In genomic region chr11:66282468-66283455, GRCh38 we compare ENCODE assay signal across 1 cellular context.
TF ChIP-seq lines count a peak whose summit lies in the region.

No MANE protein-coding gene starts in this region.

TF ChIP-seq in HepG2, 621 proteins besides CTCF, POLR2A, EP300 and RAD21 (continued from another document and continues in another):
- TF ChIP-seq ERF (CRISPR knock-in tag; IDR thresholded peaks at IDR 0.05) (peak; percentile 63; the same call in 1 of the 2 replicates), ZNF274 (CRISPR knock-in tag; IDR thresholded peaks at IDR 0.05) (no peak), CERS6 (CRISPR knock-in tag; IDR thresholded peaks at IDR 0.05) (no peak), ZNF276 (CRISPR knock-in tag; IDR thresholded peaks at IDR 0.05; ENCODE audit: low read depth) (no peak), ZNF691 (CRISPR knock-in tag; IDR thresholded peaks at IDR 0.05; ENCODE audit: borderline replicate concordance, low read depth) (peak; percentile 85), ZNF20 (CRISPR knock-in tag; IDR thresholded peaks at IDR 0.05) (no peak), ZNF605 (CRISPR knock-in tag; IDR thresholded peaks at IDR 0.05) (peak; percentile 72; the same call in 1 of the 2 replicates), LCORL (IDR thresholded peaks at IDR 0.05) (no peak), LCORL (CRISPR knock-in tag; IDR thresholded peaks at IDR 0.05) (0 out of 2 replicates have a peak, but pooled peaks have one; percentile 44), MAFF (IDR thresholded peaks at IDR 0.05; ENCODE audit: low read depth, low read length) (no peak), ZNF260 (CRISPR knock-in tag; IDR thresholded peaks at IDR 0.05; ENCODE audit: borderline replicate concordance, low read depth) (no peak), HIC2 (CRISPR knock-in tag; IDR thresholded peaks at IDR 0.05; ENCODE audit: low read depth) (no peak), BRD4 (CRISPR knock-in tag; IDR thresholded peaks at IDR 0.05) (no peak), DMTF1 (CRISPR knock-in tag; IDR thresholded peaks at IDR 0.05) (no peak), ZNF768 (CRISPR knock-in tag; IDR thresholded peaks at IDR 0.05) (peak; percentile 56; the same call in 1 of the 2 replicates), ZNF441 (CRISPR knock-in tag; IDR thresholded peaks at IDR 0.05; ENCODE audit: borderline replicate concordance) (no peak), ZNF282 (IDR thresholded peaks at IDR 0.05; ENCODE audit: partially characterized antibody) (no peak), ZNF354B (CRISPR knock-in tag; IDR thresholded peaks at IDR 0.05) (no peak), FOXC1 (CRISPR knock-in tag; IDR thresholded peaks at IDR 0.05; ENCODE audit: borderline replicate concordance) (no peak), ZNF574 (CRISPR knock-in tag; IDR thresholded peaks at IDR 0.05) (no peak; the same call in 1 of the 2 replicates), ZNF160 (CRISPR knock-in tag; IDR thresholded peaks at IDR 0.05) (0 out of 2 replicates have a peak, but pooled peaks have one; percentile 26), ZNF747 (CRISPR knock-in tag; IDR thresholded peaks at IDR 0.05; ENCODE audit: borderline replicate concordance) (no peak), GFI1 (CRISPR knock-in tag; IDR thresholded peaks at IDR 0.05; ENCODE audit: borderline replicate concordance) (no peak), ZNF567 (CRISPR knock-in tag; IDR thresholded peaks at IDR 0.05; ENCODE audit: borderline replicate concordance) (0 out of 2 replicates have a peak, but pooled peaks have one; percentile 63), PBX2 (CRISPR knock-in tag; IDR thresholded peaks at IDR 0.05) (no peak), SRF (IDR thresholded peaks at IDR 0.05; ENCODE audit: low read depth, low read length) (no peak), TOE1 (CRISPR knock-in tag; IDR thresholded peaks at IDR 0.05) (no peak), PHB2 (IDR thresholded peaks at IDR 0.05; ENCODE audit: partially characterized antibody) (no peak), FOXO1 (CRISPR knock-in tag; IDR thresholded peaks at IDR 0.05) (no peak), SALL2 (CRISPR knock-in tag; IDR thresholded peaks at IDR 0.05) (no peak; the same call in 1 of the 2 replicates), MLLT10 (CRISPR knock-in tag; IDR thresholded peaks at IDR 0.05) (no peak), SMAD9 (CRISPR knock-in tag; IDR thresholded peaks at IDR 0.05) (no peak), TEF (CRISPR knock-in tag; IDR thresholded peaks at IDR 0.05) (no peak), E2F5 (CRISPR knock-in tag; conservative IDR thresholded peaks at IDR 0.05) (no peak), GLMP (CRISPR knock-in tag; IDR thresholded peaks at IDR 0.05; ENCODE audit: borderline replicate concordance) (no peak), TMF1 (CRISPR knock-in tag; IDR thresholded peaks at IDR 0.05; ENCODE audit: low read depth) (no peak), CHD4 (IDR thresholded peaks at IDR 0.05; ENCODE audit: borderline replicate concordance, low read length) (no peak), GABPB1 (CRISPR knock-in tag; IDR thresholded peaks at IDR 0.05) (peak; percentile 72), ARID2 (CRISPR knock-in tag; IDR thresholded peaks at IDR 0.05; ENCODE audit: borderline replicate concordance) (no peak), ETV6 (CRISPR knock-in tag; conservative IDR thresholded peaks at IDR 0.05) (no peak), SKI (IDR thresholded peaks at IDR 0.05; ENCODE audit: partially characterized antibody) (peak; percentile 67), ZNF775 (CRISPR knock-in tag; IDR thresholded peaks at IDR 0.05; ENCODE audit: borderline replicate concordance) (no peak), GLI4 (CRISPR knock-in tag; IDR thresholded peaks at IDR 0.05; ENCODE audit: borderline replicate concordance) (no peak), PRMT3 (CRISPR knock-in tag; IDR thresholded peaks at IDR 0.05; ENCODE audit: borderline replicate concordance, low read depth) (no peak), TRAFD1 (CRISPR knock-in tag; IDR thresholded peaks at IDR 0.05; ENCODE audit: borderline replicate concordance) (no peak), ZNF792 (CRISPR knock-in tag; IDR thresholded peaks at IDR 0.05) (no peak), ZGPAT (CRISPR knock-in tag; IDR thresholded peaks at IDR 0.05) (peak; percentile 67; the same call in 1 of the 2 replicates), SP140L (CRISPR knock-in tag; IDR thresholded peaks at IDR 0.05; ENCODE audit: borderline replicate concordance) (no peak), FOXA1 (IDR thresholded peaks at IDR 0.05) (no peak), FOXA1 (CRISPR knock-in tag; IDR thresholded peaks at IDR 0.05) (0 out of 2 replicates have a peak, but pooled peaks have one; percentile 9)
